8 cellular contexts compared by ENCODE assay signal in genomic region chr4:141229408-141230101, GRCh38. TPM values are rescaled to one million over a fixed set of nuclear protein-coding genes. Genes with fewer than 3 reads are reported as not detected.
DNase-seq lines count a peak whose midpoint lies in the region; ATAC-seq and TF ChIP-seq lines count a peak whose summit lies in the region.
"Had no signal": no experiment of that assay in that cellular context is flagged by ENCODE, and none has a peak within 500 bp of the region (broad histone marks: within the 10 kb centered on the region; RNA-seq: fewer than 3 reads in every experiment).

No MANE protein-coding gene starts in this region.

- POLR2A ChIA-PET in RWPE1 (lab: Yijun Ruan, JAX; ENCODE audit: low non-redundant PET) = no interaction called here

- CTCF ChIA-PET in RWPE1 (lab: Yijun Ruan, JAX) = no interaction called here

- no peak overlapping the region for H3K27ac ChIP-seq in RWPE1
- H3K27ac ChIP-seq: lower lobe of right lung had no signal

- ATAC-seq in GM18907 (IDR thresholded peaks at IDR 0.05; ENCODE audit: unreplicated experiment) = peak; percentile 80
- ATAC-seq in GM21526 (IDR thresholded peaks at IDR 0.05; ENCODE audit: low FRiP score, unreplicated experiment) = peak; percentile 72
- ATAC-seq in HG03108 (IDR thresholded peaks at IDR 0.05; ENCODE audit: unreplicated experiment) = peak; percentile 58
- ATAC-seq in esophagus mucosa = peak; percentile 74

- no peak for TF ChIP-seq CTCF in RWPE1 (conservative IDR thresholded peaks at IDR 0.05; ENCODE audit: low read depth)

- DNase-seq in NCI-H1048 (lab: John Stamatoyannopoulos, UW) (no peak), RWPE1 (ENCODE audit: low spot score) (no peak), NCI-H1105 (lab: John Stamatoyannopoulos, UW) (no peak)
- DNase-seq: lower lobe of right lung had no signal

RNA-seq across cellular contexts. Expression of gene ZNF330, which starts 8.9 kb away (rescaled TPM):
- 18.9 TPM for total RNA-seq in esophagus mucosa
